In genomic region chrX:153032397-153033118, GRCh38 we compare ENCODE assay signal across 8 cellular contexts. TPM values are rescaled to one million over a fixed set of nuclear protein-coding genes. Genes with fewer than 3 reads are reported as not detected.
DNase-seq lines count a peak whose midpoint lies in the region; ATAC-seq and TF ChIP-seq lines count a peak whose summit lies in the region.

No MANE protein-coding gene starts in this region.

- H3K4me1 Mint-ChIP-seq in activated T-cell treated with anti-CD3 and anti-CD28 coated beads, Interleukin-2, amount 50 U/mL, for 24 hours (ENCODE audit: low read depth) = peaks cover 10% of the 10 kb centered on the region
- peaks cover 0 to 4% of the 10 kb centered on the region in 2 donors for H3K4me1 Mint-ChIP-seq in natural killer cell treated with Interleukin-12 subunit alpha and Interleukin-12 subunit beta and Interleukin-15 and Interleukin-18, amount 100 ng/mL, for 72 hours (ENCODE audit: low read depth in 2 of 2)

- H3K27me3 Mint-ChIP-seq in activated T-cell treated with anti-CD3 and anti-CD28 coated beads, Interleukin-2, amount 50 U/mL, for 24 hours = peaks cover 18% of the 10 kb centered on the region
- H3K27me3 Mint-ChIP-seq in natural killer cell treated with Interleukin-12 subunit alpha and Interleukin-12 subunit beta and Interleukin-15 and Interleukin-18, amount 100 ng/mL, for 72 hours = peaks cover 0 to 8% of the 10 kb centered on the region in 2 donors

- peaks cover 7% of the 10 kb centered on the region for H3K36me3 Mint-ChIP-seq in activated T-cell treated with anti-CD3 and anti-CD28 coated beads, Interleukin-2, amount 50 U/mL, for 24 hours (ENCODE audit: low read depth)
- H3K36me3 Mint-ChIP-seq in natural killer cell treated with Interleukin-12 subunit alpha and Interleukin-12 subunit beta and Interleukin-15 and Interleukin-18, amount 100 ng/mL, for 72 hours = no peaks in the 10 kb centered on the region

- peak overlapping the region; percentile 93 for H3K27ac Mint-ChIP-seq in activated T-cell treated with anti-CD3 and anti-CD28 coated beads, Interleukin-2, amount 50 U/mL, for 24 hours
- H3K27ac Mint-ChIP-seq in natural killer cell treated with Interleukin-12 subunit alpha and Interleukin-12 subunit beta and Interleukin-15 and Interleukin-18, amount 100 ng/mL, for 72 hours = peak overlapping the region; percentile 80 to 90

- H3K4me3 ChIP-seq in AG09309 (ENCODE audit: control insufficient read depth, low read depth, low read length) (peak overlapping the region; percentile 6), fibroblast of mammary gland (ENCODE audit: control insufficient read depth, low read depth, low read length) (peak overlapping the region; percentile 17)

- ATAC-seq in GM18868 (IDR thresholded peaks at IDR 0.05; ENCODE audit: unreplicated experiment) (peak; percentile 87), HG03354 (IDR thresholded peaks at IDR 0.05; ENCODE audit: poor library complexity, severe bottlenecking, unreplicated experiment) (peak; percentile 80)
- peak; percentile 87 to 89 for ATAC-seq in natural killer cell treated with Interleukin-12 subunit alpha and Interleukin-12 subunit beta and Interleukin-15 and Interleukin-18, amount 100 ng/mL, for 72 hours

- H3K9me3 Mint-ChIP-seq in activated T-cell treated with anti-CD3 and anti-CD28 coated beads, Interleukin-2, amount 50 U/mL, for 24 hours = peaks cover 4% of the 10 kb centered on the region
- H3K9me3 Mint-ChIP-seq in natural killer cell treated with Interleukin-12 subunit alpha and Interleukin-12 subunit beta and Interleukin-15 and Interleukin-18, amount 100 ng/mL, for 72 hours = no peaks in the 10 kb centered on the region

- no peak for DNase-seq in AG09309 (ENCODE audit: low read depth)
- peak; percentile 36 for DNase-seq in NOMO-1 treated with DMSO at 0.1 percent for 48 hours (lab: John Stamatoyannopoulos, UW; ENCODE audit: unreplicated experiment)
- peak; percentile 84 for DNase-seq in activated T-cell treated with anti-CD3 and anti-CD28 coated beads, Interleukin-2, amount 50 U/mL, for 24 hours
- DNase-seq in fibroblast of mammary gland (ENCODE audit: low read depth) = peak; percentile 35
- peak; percentile 78 for DNase-seq in natural killer cell treated with Interleukin-12 subunit alpha and Interleukin-12 subunit beta and Interleukin-15 and Interleukin-18, amount 100 ng/mL, for 72 hours (ENCODE audit: low spot score)
- peak; percentile 53 for DNase-seq in stimulated activated naive CD4-positive, alpha-beta T cell treated with Interleukin-2 at 50 U/mL for 16 hours (lab: John Stamatoyannopoulos, UW)

- H3K4me3 Mint-ChIP-seq in activated T-cell treated with anti-CD3 and anti-CD28 coated beads, Interleukin-2, amount 50 U/mL, for 24 hours = peak overlapping the region; percentile 79
- peak overlapping the region; percentile 78 for H3K4me3 Mint-ChIP-seq in natural killer cell treated with Interleukin-12 subunit alpha and Interleukin-12 subunit beta and Interleukin-15 and Interleukin-18, amount 100 ng/mL, for 72 hours

- peak; percentile 78 for TF ChIP-seq CTCF in AG09309 (IDR thresholded peaks at IDR 0.05; ENCODE audit: control insufficient read depth, insufficient read depth, low read depth, low read length, missing control alignments)
- TF ChIP-seq CTCF in fibroblast of mammary gland (conservative IDR thresholded peaks at IDR 0.05; ENCODE audit: control insufficient read depth, insufficient read depth, low read depth, low read length) = peak; percentile 51

RNA-seq across cellular contexts. Expression of gene PNMA3, which starts 23.7 kb away (rescaled TPM):
- under 1 TPM; 0.53 to 0.55 TPM for total RNA-seq in natural killer cell treated with Interleukin-12 subunit alpha and Interleukin-12 subunit beta and Interleukin-15 and Interleukin-18, amount 100 ng/mL, for 72 hours

RNA-seq across cellular contexts. Expression of gene PNMA5, which starts 38.6 kb away (rescaled TPM):
- total RNA-seq in natural killer cell treated with Interleukin-12 subunit alpha and Interleukin-12 subunit beta and Interleukin-15 and Interleukin-18, amount 100 ng/mL, for 72 hours = not detected

RNA-seq across cellular contexts. Expression of gene PNMA6A, which starts 39.7 kb away (rescaled TPM):
- total RNA-seq in natural killer cell treated with Interleukin-12 subunit alpha and Interleukin-12 subunit beta and Interleukin-15 and Interleukin-18, amount 100 ng/mL, for 72 hours = under 1 TPM in 1 of 2 donors, not detected in 1; 0.20 TPM
